In genomic region chr17:82648165-82648668, GRCh38 we compare ENCODE assay signal across 8 cellular contexts. TPM values are rescaled to one million over a fixed set of nuclear protein-coding genes. Genes with fewer than 3 reads are reported as not detected.
DNase-seq lines count a peak whose midpoint lies in the region; ATAC-seq and TF ChIP-seq lines count a peak whose summit lies in the region.

Gene WDR45B, minus strand, starts transcription at chr17:82648444. Its CDS starts 104 bp downstream, at chr17:82648340.

- TF ChIP-seq CTCF in AG04450 (IDR thresholded peaks at IDR 0.05; ENCODE audit: low read depth, low read length): no peak

- H3K4me3 Mint-ChIP-seq in central memory CD8-positive, alpha-beta T cell: peak within 1 kb of the TSS; percentile 83

- no peaks in the 10 kb centered on the region for H3K27me3 ChIP-seq in AG04450 (ENCODE audit: control insufficient read depth, insufficient read depth, low read length)

- peak within 1 kb of the TSS; percentile 89 for H3K4me3 ChIP-seq in AG04450 (ENCODE audit: low read depth, low read length)

- POLR2A ChIA-PET in AG04450 (lab: Yijun Ruan, JAX): no interaction called here

- H3K9me3 ChIP-seq in AG04450 (ENCODE audit: control insufficient read depth, insufficient read depth, low read length): no peaks in the 10 kb centered on the region

- peaks cover 36% of the 10 kb centered on the region for H3K4me1 Mint-ChIP-seq in central memory CD8-positive, alpha-beta T cell

- H3K27ac ChIP-seq in AG04450 (ENCODE audit: low read depth, low read length): peak within 1 kb of the TSS; percentile 89

- DNase-seq in AG04450 (ENCODE audit: low read depth, low spot score) (peak; percentile 95), NCI-H446 (lab: John Stamatoyannopoulos, UW) (peak; percentile 76 to 97), islet precursor cell (peak; percentile 99)
- peak; percentile 68 to 75 for DNase-seq in central memory CD8-positive, alpha-beta T cell (ENCODE audit: low spot score in 2 of 2)
- DNase-seq in stimulated activated CD4-positive, alpha-beta T cell treated with anti-CD3 and anti-CD28 coated beads, Interleukin-12 subunit alpha, Interleukin-12 subunit beta, amount 100 ng/mL, for 4 hours: peak; percentile 89

- CTCF ChIA-PET in AG04450 (lab: Charles Lee): no interaction called here

- H3K27me3 Mint-ChIP-seq in central memory CD8-positive, alpha-beta T cell: no peaks in the 10 kb centered on the region

- peak within 1 kb of the TSS; percentile 79 for H3K27ac Mint-ChIP-seq in central memory CD8-positive, alpha-beta T cell (ENCODE audit: low read depth)

- no peaks in the 10 kb centered on the region for H3K9me3 Mint-ChIP-seq in central memory CD8-positive, alpha-beta T cell

- ATAC-seq in GM19025 (IDR thresholded peaks at IDR 0.05; ENCODE audit: low read depth, unreplicated experiment) (peak; percentile 92), HG03280 (IDR thresholded peaks at IDR 0.05; ENCODE audit: unreplicated experiment) (peak; percentile 81)
- ATAC-seq in activated CD4-positive, CD25-positive, alpha-beta regulatory T cell treated with anti-CD3 and anti-CD28 coated beads, Interleukin-2, amount 50 U/mL, for 24 hours: peak; percentile 93 to 94
- peak; percentile 87 for ATAC-seq in central memory CD8-positive, alpha-beta T cell (replicated peaks; ENCODE audit: extremely low read depth, poor library complexity, severe bottlenecking)

- peaks cover 23% of the 10 kb centered on the region for H3K36me3 Mint-ChIP-seq in central memory CD8-positive, alpha-beta T cell (ENCODE audit: insufficient read depth)

RNA-seq across cellular contexts. Expression of gene WDR45B, which starts in this region (rescaled TPM):
- polyA plus RNA-seq in AG04450 (2011; rRNA removed): 105 and 108 TPM in 2 replicates
- polyA minus RNA-seq in AG04450 (2011; rRNA and poly(A)+ RNA removed): 43.0 and 51.4 TPM in 2 replicates

Comparison
In these comparisons a context has a peak if more than half of its experiments do, and no peak if none do; other contexts are left out.
1. Peak in every context shown above with its lines: DNase-seq, ATAC-seq, H3K4me3 ChIP-seq and H3K27ac ChIP-seq.